In the genomic region with DNA sequence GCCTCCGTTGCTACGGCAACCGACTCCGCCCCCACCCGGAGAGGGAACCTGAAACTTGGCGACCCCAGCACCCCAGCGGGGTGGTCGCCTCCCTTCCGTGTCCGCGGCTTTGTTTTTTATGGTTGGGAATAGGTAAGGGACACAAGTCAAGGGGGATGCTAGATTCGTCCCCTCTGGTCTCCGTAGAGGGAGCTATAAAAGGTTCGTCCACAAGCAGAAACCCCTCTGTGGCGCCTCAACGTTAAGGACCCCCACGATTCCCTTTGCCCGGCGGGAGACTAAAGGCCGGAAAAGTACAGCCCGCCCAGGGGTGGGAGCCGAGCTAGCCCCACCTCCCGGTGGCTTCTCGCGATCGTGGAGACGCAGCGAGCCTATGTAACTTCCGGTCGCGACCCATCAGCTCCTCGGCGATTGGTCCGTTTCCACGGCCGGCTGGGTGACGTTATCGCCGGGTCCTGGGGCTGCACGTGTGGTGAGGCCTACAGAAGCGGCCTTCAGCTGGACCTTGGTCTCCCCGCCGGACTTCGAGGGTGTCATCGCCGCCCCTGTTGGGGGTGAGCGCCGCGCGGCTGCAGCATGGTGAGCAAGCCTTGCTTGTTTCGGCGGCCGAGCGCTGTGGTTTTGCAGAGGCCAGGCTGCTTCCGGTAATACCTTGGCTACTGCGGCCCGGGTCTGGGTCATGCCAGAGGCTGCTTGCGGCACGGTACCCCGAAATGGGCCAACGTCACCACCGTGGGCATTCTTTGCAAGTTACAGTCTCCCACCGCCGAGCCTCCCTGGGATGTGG, we compare ENCODE assay signal across 1 cellular context.
TF ChIP-seq lines count a peak whose summit lies in the region.

A gene with protein sequence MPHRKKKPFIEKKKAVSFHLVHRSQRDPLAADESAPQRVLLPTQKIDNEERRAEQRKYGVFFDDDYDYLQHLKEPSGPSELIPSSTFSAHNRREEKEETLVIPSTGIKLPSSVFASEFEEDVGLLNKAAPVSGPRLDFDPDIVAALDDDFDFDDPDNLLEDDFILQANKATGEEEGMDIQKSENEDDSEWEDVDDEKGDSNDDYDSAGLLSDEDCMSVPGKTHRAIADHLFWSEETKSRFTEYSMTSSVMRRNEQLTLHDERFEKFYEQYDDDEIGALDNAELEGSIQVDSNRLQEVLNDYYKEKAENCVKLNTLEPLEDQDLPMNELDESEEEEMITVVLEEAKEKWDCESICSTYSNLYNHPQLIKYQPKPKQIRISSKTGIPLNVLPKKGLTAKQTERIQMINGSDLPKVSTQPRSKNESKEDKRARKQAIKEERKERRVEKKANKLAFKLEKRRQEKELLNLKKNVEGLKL (plus strand): TSS at position 437 of the 787 bp plus-strand sequence. CDS start 140 bp downstream, at position 577.

TF ChIP-seq in HEK293, 187 proteins besides CTCF, POLR2A, EP300 and RAD21 (continued from another document and continues in another):
- TF ChIP-seq, protein P1, sequence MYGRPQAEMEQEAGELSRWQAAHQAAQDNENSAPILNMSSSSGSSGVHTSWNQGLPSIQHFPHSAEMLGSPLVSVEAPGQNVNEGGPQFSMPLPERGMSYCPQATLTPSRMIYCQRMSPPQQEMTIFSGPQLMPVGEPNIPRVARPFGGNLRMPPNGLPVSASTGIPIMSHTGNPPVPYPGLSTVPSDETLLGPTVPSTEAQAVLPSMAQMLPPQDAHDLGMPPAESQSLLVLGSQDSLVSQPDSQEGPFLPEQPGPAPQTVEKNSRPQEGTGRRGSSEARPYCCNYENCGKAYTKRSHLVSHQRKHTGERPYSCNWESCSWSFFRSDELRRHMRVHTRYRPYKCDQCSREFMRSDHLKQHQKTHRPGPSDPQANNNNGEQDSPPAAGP (tag by site-specific recombination; IDR thresholded peaks at IDR 0.05): 0 out of 2 replicates have a peak, but pooled peaks have one; percentile 55
- TF ChIP-seq, protein P2, sequence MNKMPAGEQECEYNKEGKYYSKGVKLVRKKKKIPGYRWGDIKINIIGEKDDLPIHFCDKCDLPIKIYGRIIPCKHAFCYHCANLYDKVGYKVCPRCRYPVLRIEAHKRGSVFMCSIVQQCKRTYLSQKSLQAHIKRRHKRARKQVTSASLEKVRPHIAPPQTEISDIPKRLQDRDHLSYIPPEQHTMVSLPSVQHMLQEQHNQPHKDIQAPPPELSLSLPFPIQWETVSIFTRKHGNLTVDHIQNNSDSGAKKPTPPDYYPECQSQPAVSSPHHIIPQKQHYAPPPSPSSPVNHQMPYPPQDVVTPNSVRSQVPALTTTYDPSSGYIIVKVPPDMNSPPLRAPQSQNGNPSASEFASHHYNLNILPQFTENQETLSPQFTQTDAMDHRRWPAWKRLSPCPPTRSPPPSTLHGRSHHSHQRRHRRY (tag by site-specific recombination; IDR thresholded peaks at IDR 0.05): no peak
- TF ChIP-seq ZIC2 (tag by site-specific recombination; IDR thresholded peaks at IDR 0.05) (peak; percentile 87), ZNF768 (tag by site-specific recombination; IDR thresholded peaks at IDR 0.05) (no peak), ZNF548 (tag by site-specific recombination; IDR thresholded peaks at IDR 0.05) (no peak), ZNF155 (tag by site-specific recombination; IDR thresholded peaks at IDR 0.05) (no peak), MYNN (tag by site-specific recombination; IDR thresholded peaks at IDR 0.05; ENCODE audit: borderline replicate concordance) (no peak; the same call in 1 of the 2 replicates), ZNF701 (tag by site-specific recombination; IDR thresholded peaks at IDR 0.05) (no peak), REPIN1 (tag by site-specific recombination; IDR thresholded peaks at IDR 0.05; ENCODE audit: low read depth) (no peak), SCRT1 (tag by site-specific recombination; IDR thresholded peaks at IDR 0.05; ENCODE audit: borderline replicate concordance) (no peak), ZNF366 (tag by site-specific recombination; conservative IDR thresholded peaks at IDR 0.05) (no peak), ZNF248 (tag by site-specific recombination; IDR thresholded peaks at IDR 0.05) (no peak), ZNF792 (tag by site-specific recombination; IDR thresholded peaks at IDR 0.05) (no peak), ZNF202 (tag by site-specific recombination; IDR thresholded peaks at IDR 0.05; ENCODE audit: borderline replicate concordance) (no peak), OVOL3 (tag by site-specific recombination; IDR thresholded peaks at IDR 0.05) (peak; percentile 55; the same call in 1 of the 2 replicates), ZNF391 (tag by site-specific recombination; IDR thresholded peaks at IDR 0.05; ENCODE audit: borderline replicate concordance, low read depth) (no peak), ZNF629 (tag by site-specific recombination; IDR thresholded peaks at IDR 0.05) (peak; percentile 97), ZNF501 (tag by site-specific recombination; IDR thresholded peaks at IDR 0.05) (peak; percentile 98), ZNF16 (tag by site-specific recombination; IDR thresholded peaks at IDR 0.05; ENCODE audit: low read depth) (no peak), ZNF2 (tag by site-specific recombination; IDR thresholded peaks at IDR 0.05) (peak; percentile 96), ZNF350 (tag by site-specific recombination; IDR thresholded peaks at IDR 0.05) (no peak), ZNF514 (tag by site-specific recombination; IDR thresholded peaks at IDR 0.05) (no peak), ZNF324 (tag by site-specific recombination; IDR thresholded peaks at IDR 0.05) (no peak; the same call in 1 of the 2 replicates), IKZF3 (tag by site-specific recombination; IDR thresholded peaks at IDR 0.05) (peak; percentile 74), SP2 (tag by site-specific recombination; IDR thresholded peaks at IDR 0.05) (peak; percentile 98), MZF1 (tag by site-specific recombination; IDR thresholded peaks at IDR 0.05; ENCODE audit: borderline replicate concordance) (no peak), ZNF132 (tag by site-specific recombination; IDR thresholded peaks at IDR 0.05; ENCODE audit: borderline replicate concordance) (no peak), ZBTB7A (tag by site-specific recombination; IDR thresholded peaks at IDR 0.05; ENCODE audit: low read depth) (no peak), ZBTB48 (tag by site-specific recombination; IDR thresholded peaks at IDR 0.05) (peak; percentile 60; the same call in 1 of the 2 replicates), ZNF521 (tag by site-specific recombination; IDR thresholded peaks at IDR 0.05) (no peak), ZNF112 (tag by site-specific recombination; IDR thresholded peaks at IDR 0.05) (no peak), HOXD13 (CRISPR knock-in tag; IDR thresholded peaks at IDR 0.05; ENCODE audit: borderline replicate concordance) (peak; percentile 66), TRIM28 (IDR thresholded peaks at IDR 0.05; ENCODE audit: borderline replicate concordance, low read length) (no peak), SCRT2 (tag by site-specific recombination; IDR thresholded peaks at IDR 0.05) (no peak), SP3 (tag by site-specific recombination; IDR thresholded peaks at IDR 0.05) (peak; percentile 92), ZBTB1 (tag by site-specific recombination; IDR thresholded peaks at IDR 0.05) (no peak), ZNF404 (tag by site-specific recombination; IDR thresholded peaks at IDR 0.05) (no peak), ZNF23 (tag by site-specific recombination; IDR thresholded peaks at IDR 0.05; ENCODE audit: borderline replicate concordance) (no peak), ZNF184 (tag by site-specific recombination; IDR thresholded peaks at IDR 0.05) (0 out of 2 replicates have a peak, but pooled peaks have one; percentile 14), ZNF785 (tag by site-specific recombination; IDR thresholded peaks at IDR 0.05) (no peak), ZFP69B (tag by site-specific recombination; IDR thresholded peaks at IDR 0.05) (no peak; the same call in 1 of the 2 replicates)
- TF ChIP-seq, protein P3, sequence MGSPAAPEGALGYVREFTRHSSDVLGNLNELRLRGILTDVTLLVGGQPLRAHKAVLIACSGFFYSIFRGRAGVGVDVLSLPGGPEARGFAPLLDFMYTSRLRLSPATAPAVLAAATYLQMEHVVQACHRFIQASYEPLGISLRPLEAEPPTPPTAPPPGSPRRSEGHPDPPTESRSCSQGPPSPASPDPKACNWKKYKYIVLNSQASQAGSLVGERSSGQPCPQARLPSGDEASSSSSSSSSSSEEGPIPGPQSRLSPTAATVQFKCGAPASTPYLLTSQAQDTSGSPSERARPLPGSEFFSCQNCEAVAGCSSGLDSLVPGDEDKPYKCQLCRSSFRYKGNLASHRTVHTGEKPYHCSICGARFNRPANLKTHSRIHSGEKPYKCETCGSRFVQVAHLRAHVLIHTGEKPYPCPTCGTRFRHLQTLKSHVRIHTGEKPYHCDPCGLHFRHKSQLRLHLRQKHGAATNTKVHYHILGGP (tag by site-specific recombination; IDR thresholded peaks at IDR 0.05): no peak
- TF ChIP-seq, protein P4, sequence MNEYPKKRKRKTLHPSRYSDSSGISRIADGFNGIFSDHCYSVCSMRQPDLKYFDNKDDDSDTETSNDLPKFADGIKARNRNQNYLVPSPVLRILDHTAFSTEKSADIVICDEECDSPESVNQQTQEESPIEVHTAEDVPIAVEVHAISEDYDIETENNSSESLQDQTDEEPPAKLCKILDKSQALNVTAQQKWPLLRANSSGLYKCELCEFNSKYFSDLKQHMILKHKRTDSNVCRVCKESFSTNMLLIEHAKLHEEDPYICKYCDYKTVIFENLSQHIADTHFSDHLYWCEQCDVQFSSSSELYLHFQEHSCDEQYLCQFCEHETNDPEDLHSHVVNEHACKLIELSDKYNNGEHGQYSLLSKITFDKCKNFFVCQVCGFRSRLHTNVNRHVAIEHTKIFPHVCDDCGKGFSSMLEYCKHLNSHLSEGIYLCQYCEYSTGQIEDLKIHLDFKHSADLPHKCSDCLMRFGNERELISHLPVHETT (tag by site-specific recombination; IDR thresholded peaks at IDR 0.05): peak; percentile 76
- TF ChIP-seq, protein P5, sequence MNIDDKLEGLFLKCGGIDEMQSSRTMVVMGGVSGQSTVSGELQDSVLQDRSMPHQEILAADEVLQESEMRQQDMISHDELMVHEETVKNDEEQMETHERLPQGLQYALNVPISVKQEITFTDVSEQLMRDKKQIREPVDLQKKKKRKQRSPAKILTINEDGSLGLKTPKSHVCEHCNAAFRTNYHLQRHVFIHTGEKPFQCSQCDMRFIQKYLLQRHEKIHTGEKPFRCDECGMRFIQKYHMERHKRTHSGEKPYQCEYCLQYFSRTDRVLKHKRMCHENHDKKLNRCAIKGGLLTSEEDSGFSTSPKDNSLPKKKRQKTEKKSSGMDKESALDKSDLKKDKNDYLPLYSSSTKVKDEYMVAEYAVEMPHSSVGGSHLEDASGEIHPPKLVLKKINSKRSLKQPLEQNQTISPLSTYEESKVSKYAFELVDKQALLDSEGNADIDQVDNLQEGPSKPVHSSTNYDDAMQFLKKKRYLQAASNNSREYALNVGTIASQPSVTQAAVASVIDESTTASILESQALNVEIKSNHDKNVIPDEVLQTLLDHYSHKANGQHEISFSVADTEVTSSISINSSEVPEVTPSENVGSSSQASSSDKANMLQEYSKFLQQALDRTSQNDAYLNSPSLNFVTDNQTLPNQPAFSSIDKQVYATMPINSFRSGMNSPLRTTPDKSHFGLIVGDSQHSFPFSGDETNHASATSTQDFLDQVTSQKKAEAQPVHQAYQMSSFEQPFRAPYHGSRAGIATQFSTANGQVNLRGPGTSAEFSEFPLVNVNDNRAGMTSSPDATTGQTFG (tag by site-specific recombination; IDR thresholded peaks at IDR 0.05; ENCODE audit: borderline replicate concordance): no peak
- TF ChIP-seq, protein P6, sequence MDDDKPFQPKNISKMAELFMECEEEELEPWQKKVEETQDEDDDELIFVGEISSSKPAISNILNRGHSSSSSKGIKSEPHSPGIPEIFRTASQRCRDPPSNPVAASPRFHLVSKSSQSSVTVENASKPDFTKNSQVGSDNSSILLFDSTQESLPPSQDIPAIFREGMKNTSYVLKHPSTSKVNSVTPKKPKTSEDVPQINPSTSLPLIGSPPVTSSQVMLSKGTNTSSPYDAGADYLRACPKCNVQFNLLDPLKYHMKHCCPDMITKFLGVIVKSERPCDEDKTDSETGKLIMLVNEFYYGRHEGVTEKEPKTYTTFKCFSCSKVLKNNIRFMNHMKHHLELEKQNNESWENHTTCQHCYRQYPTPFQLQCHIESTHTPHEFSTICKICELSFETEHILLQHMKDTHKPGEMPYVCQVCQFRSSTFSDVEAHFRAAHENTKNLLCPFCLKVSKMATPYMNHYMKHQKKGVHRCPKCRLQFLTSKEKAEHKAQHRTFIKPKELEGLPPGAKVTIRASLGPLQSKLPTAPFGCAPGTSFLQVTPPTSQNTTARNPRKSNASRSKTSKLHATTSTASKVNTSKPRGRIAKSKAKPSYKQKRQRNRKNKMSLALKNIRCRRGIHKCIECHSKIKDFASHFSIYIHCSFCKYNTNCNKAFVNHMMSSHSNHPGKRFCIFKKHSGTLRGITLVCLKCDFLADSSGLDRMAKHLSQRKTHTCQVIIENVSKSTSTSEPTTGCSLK (tag by site-specific recombination; IDR thresholded peaks at IDR 0.05): no peak
- TF ChIP-seq, protein P7, sequence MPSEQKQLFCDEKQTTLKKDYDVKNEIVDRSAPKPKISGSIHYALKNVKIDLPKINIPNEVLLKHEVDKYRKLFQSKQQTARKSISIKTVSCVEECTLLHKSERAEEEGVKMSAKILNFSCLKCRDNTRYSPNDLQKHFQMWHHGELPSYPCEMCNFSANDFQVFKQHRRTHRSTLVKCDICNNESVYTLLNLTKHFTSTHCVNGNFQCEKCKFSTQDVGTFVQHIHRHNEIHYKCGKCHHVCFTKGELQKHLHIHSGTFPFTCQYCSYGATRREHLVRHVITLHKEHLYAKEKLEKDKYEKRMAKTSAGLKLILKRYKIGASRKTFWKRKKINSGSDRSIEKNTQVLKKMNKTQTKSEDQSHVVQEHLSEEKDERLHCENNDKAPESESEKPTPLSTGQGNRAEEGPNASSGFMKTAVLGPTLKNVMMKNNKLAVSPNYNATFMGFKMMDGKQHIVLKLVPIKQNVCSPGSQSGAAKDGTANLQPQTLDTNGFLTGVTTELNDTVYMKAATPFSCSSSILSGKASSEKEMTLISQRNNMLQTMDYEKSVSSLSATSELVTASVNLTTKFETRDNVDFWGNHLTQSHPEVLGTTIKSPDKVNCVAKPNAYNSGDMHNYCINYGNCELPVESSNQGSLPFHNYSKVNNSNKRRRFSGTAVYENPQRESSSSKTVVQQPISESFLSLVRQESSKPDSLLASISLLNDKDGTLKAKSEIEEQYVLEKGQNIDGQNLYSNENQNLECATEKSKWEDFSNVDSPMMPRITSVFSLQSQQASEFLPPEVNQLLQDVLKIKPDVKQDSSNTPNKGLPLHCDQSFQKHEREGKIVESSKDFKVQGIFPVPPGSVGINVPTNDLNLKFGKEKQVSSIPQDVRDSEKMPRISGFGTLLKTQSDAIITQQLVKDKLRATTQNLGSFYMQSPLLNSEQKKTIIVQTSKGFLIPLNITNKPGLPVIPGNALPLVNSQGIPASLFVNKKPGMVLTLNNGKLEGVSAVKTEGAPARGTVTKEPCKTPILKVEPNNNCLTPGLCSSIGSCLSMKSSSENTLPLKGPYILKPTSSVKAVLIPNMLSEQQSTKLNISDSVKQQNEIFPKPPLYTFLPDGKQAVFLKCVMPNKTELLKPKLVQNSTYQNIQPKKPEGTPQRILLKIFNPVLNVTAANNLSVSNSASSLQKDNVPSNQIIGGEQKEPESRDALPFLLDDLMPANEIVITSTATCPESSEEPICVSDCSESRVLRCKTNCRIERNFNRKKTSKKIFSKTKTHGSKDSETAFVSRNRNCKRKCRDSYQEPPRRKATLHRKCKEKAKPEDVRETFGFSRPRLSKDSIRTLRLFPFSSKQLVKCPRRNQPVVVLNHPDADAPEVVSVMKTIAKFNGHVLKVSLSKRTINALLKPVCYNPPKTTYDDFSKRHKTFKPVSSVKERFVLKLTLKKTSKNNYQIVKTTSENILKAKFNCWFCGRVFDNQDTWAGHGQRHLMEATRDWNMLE (tag by site-specific recombination; conservative IDR thresholded peaks at IDR 0.05; ENCODE audit: low read depth): peak; percentile 86
